In the genomic region with DNA sequence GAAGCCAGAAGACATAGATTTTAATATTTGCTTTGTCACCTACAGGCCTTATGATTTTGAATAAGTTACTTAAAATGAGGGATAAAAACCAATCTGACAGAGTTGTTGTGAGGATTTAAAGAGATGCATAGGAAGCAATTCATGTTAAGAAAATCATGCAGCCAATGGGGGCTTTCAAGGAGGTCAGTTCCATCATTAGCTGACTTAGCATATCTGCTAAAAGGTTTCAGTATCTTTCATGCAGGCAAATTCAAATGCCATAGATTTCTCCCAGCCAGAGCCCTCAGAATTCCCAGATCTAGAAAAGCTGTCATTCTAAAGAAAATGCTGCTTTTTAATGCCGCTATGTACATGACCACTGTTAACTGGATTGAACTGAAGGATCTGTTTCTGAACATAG, we compare ENCODE assay signal across 8 cellular contexts.
"Had no signal": no experiment of that assay in that cellular context is flagged by ENCODE, and none has a peak within 500 bp of the region (broad histone marks: within the 10 kb centered on the region; RNA-seq: fewer than 3 reads in every experiment).

No MANE protein-coding gene starts in this region.

- H3K36me3 Mint-ChIP-seq: IgD-negative memory B cell had no signal

- FAIRE-seq: H1, H54 had no signal

- H3K27ac ChIP-seq: HL-60 had no signal

- H3K4me3 Mint-ChIP-seq: H9, HFFc6, IgD-negative memory B cell had no signal

- H3K27ac Mint-ChIP-seq: H9, HFFc6, IgD-negative memory B cell had no signal

- H3K4me1 Mint-ChIP-seq: IgD-negative memory B cell had no signal

- DNase-seq: H9, HFFc6, KG1 had no signal

- H3K9me3 Mint-ChIP-seq: H9, HFFc6 had no signal

- H3K27me3 Mint-ChIP-seq: IgD-negative memory B cell had no signal

- ATAC-seq: HCT116 had no signal
